8 cellular contexts compared by ENCODE assay signal in the genomic region with DNA sequence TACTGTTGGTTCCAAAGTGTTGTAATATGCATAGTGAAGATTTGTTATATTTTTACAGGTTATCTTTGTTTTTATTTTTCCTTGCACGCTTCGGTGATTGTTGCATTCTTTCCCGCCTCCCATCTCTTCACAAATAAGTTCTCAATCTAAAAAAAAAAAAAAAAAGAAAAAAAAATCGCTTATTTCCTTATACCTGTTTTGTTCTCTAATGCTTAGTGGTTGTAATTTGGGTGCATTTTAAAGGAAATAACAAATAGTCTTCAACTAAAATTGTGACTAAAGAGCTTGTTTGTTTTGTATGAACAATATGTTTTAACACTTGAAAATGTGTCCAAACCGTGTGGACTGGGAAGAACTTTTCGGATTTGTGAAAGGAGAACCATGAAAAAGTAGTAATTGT. TPM values are rescaled to one million over a fixed set of nuclear protein-coding genes. Genes with fewer than 3 reads are reported as not detected.
DNase-seq lines count a peak whose midpoint lies in the region; ATAC-seq and TF ChIP-seq lines count a peak whose summit lies in the region.

No MANE protein-coding gene starts in this region.

- no peak overlapping the region for H3K4ac ChIP-seq in mesendoderm (ENCODE audit: low read depth, low read length)

- H3K56ac ChIP-seq in mesendoderm (ENCODE audit: low read length): peak overlapping the region; percentile 100

- no peak overlapping the region for H4K8ac ChIP-seq in mesendoderm (ENCODE audit: low read depth, low read length)

- H2BK120ac ChIP-seq in mesendoderm (ENCODE audit: low read depth, low read length): no peak overlapping the region

- H3K4me2 ChIP-seq in mesendoderm (ENCODE audit: low read length): peak overlapping the region; percentile 42

- H3K27me3 ChIP-seq in left ventricle myocardium inferior (ENCODE audit: low read depth) (no peaks in the 10 kb centered on the region), body of pancreas (no peaks in the 10 kb centered on the region), mesendoderm (ENCODE audit: insufficient read depth, low read length, poor library complexity) (no peaks in the 10 kb centered on the region), uterus (no peaks in the 10 kb centered on the region)

- DNase-seq in left ventricle myocardium inferior (no peak), left cardiac atrium (no peak), body of pancreas (no peak), mesendoderm (no peak), uterus (no peak), NCI-H2107 treated with DMSO at 0.1 percent for 48 hours (lab: John Stamatoyannopoulos, UW; ENCODE audit: unreplicated experiment) (no peak)

- H3K27ac ChIP-seq in left ventricle myocardium inferior (replicated peaks): peak overlapping the region; percentile 99
- H3K27ac ChIP-seq in body of pancreas: peak overlapping the region; percentile 95 to 99 (median 97)
- H3K27ac ChIP-seq in mesendoderm (ENCODE audit: low read depth, low read length): no peak overlapping the region
- H3K27ac ChIP-seq in uterus: peak overlapping the region; percentile 98 to 99

- H3K4me3 ChIP-seq in left ventricle myocardium inferior (peak overlapping the region; percentile 94), body of pancreas (peak overlapping the region in 1 of 2 donors; percentile 47), mesendoderm (ENCODE audit: low read length) (peak overlapping the region; percentile 94), uterus (peak overlapping the region; percentile 70 to 97)

- H3K36me3 ChIP-seq in left ventricle myocardium inferior (no peaks in the 10 kb centered on the region), body of pancreas (replicated peaks in 1 of 2; ENCODE audit: insufficient read depth in 1 of 2, low read depth in 2 of 2) (no peaks in the 10 kb centered on the region), mesendoderm (ENCODE audit: control insufficient read depth, insufficient read depth, low read length) (no peaks in the 10 kb centered on the region), uterus (no peaks in the 10 kb centered on the region)

- no peak overlapping the region for H3K18ac ChIP-seq in mesendoderm (ENCODE audit: low read length)

- no peak overlapping the region for H2BK15ac ChIP-seq in mesendoderm (replicated peaks; ENCODE audit: low read depth)

- H3K4me1 ChIP-seq in left ventricle myocardium inferior (peaks cover 74% of the 10 kb centered on the region), body of pancreas (peaks cover 52% of the 10 kb centered on the region), mesendoderm (ENCODE audit: control insufficient read depth, low read depth, low read length) (no peaks in the 10 kb centered on the region), uterus (peaks cover 0 to 11% of the 10 kb centered on the region in 2 donors)

- WGBS in body of pancreas, 2 donors: 0 to 2% methylated on average over 6 of the region's 6 CpGs
- no CpG with 5 or more reads among the region's 6 CpGs for WGBS in mesendoderm (ENCODE audit: extremely low coverage, insufficient coverage, low lambda C conversion rate)

- intact Hi-C loops in left ventricle myocardium inferior (cut with micrococcal nuclease): no loop called here
- intact Hi-C loops in left cardiac atrium (cut with DNase I): no loop called here
- intact Hi-C loops in body of pancreas (cut with DNase I): no loop called here
- intact Hi-C loops in uterus (cut with DNase I; ENCODE audit: low total_unique reads): no loop called here

- H2AK5ac ChIP-seq in mesendoderm (ENCODE audit: low read length): no peak overlapping the region

- peak overlapping the region; percentile 96 for H3K9ac ChIP-seq in mesendoderm (ENCODE audit: low read length)

- no peak overlapping the region for H3K23ac ChIP-seq in mesendoderm (ENCODE audit: low read length)

- no peak overlapping the region for H2BK5ac ChIP-seq in mesendoderm (ENCODE audit: low read length)

- H4K5ac ChIP-seq in mesendoderm (ENCODE audit: low read length): no peak overlapping the region

- no peak for ATAC-seq in left cardiac atrium
- ATAC-seq in body of pancreas: no peak
- no peak for ATAC-seq in GM18502 (IDR thresholded peaks at IDR 0.05; ENCODE audit: poor library complexity, unreplicated experiment)
- ATAC-seq in GM19455 (IDR thresholded peaks at IDR 0.05; ENCODE audit: unreplicated experiment): no peak

- peaks cover 2% of the 10 kb centered on the region for H3K79me1 ChIP-seq in mesendoderm (ENCODE audit: low read length)

- H3K9me3 ChIP-seq in left ventricle myocardium inferior (replicated peaks) (no peaks in the 10 kb centered on the region), body of pancreas (no peaks in the 10 kb centered on the region), uterus (no peaks in the 10 kb centered on the region)

- TF ChIP-seq POLR2A in body of pancreas (IDR thresholded peaks at IDR 0.05) (no peak), uterus (IDR thresholded peaks at IDR 0.05) (no peak)

- peaks cover 51% of the 10 kb centered on the region for H3K79me2 ChIP-seq in mesendoderm (ENCODE audit: control insufficient read depth, insufficient read depth, low read length)

- TF ChIP-seq CTCF in left ventricle myocardium inferior (IDR thresholded peaks at IDR 0.05; ENCODE audit: borderline replicate concordance) (no peak), body of pancreas (IDR thresholded peaks at IDR 0.05) (no peak), uterus (IDR thresholded peaks at IDR 0.05) (no peak)

RNA-seq across cellular contexts. Expression of a gene that starts 1.5 kb away (rescaled TPM):
- total RNA-seq in left ventricle myocardium inferior (32.9 TPM), left cardiac atrium (10 to 100 TPM; 48.7 to 53.0 TPM), body of pancreas (10 to 100 TPM; 42.8 to 48.8 TPM), uterus (100 to 1,000 TPM in 2 of 4 donors, 10 to 100 TPM in 2; 30.2 to 257 (median 92.8) TPM)
- 96.8 TPM for polyA plus RNA-seq in mesendoderm (2013, experiment 1 of 2)
- polyA plus RNA-seq in mesendoderm (2013, experiment 2 of 2): 95.7 TPM
